In genomic region chr9:137666950-137667670, GRCh38 we compare ENCODE assay signal across 1 cellular context.
TF ChIP-seq lines count a peak whose summit lies in the region.

No MANE protein-coding gene starts in this region.

TF ChIP-seq in H1, 55 proteins besides CTCF, POLR2A, EP300 and RAD21 (continued from another document):
- peak; percentile 56; the same call in 1 of the 2 replicates for TF ChIP-seq GABPA (IDR thresholded peaks at IDR 0.05; ENCODE audit: borderline replicate concordance, insufficient read depth, low read length)
- TF ChIP-seq BRCA1 (IDR thresholded peaks at IDR 0.05; ENCODE audit: low read depth, low read length): no peak
- no peak for TF ChIP-seq SUZ12 (IDR thresholded peaks at IDR 0.05; ENCODE audit: low read length)
- no peak for TF ChIP-seq ZNF274 (IDR thresholded peaks at IDR 0.05; ENCODE audit: borderline replicate concordance, extremely low read depth, low read length)
- TF ChIP-seq CREB1 (IDR thresholded peaks at IDR 0.05): 0 out of 2 replicates have a peak, but pooled peaks have one; percentile 35
- peak; percentile 37; the same call in 1 of the 2 replicates for TF ChIP-seq KDM1A (IDR thresholded peaks at IDR 0.05; ENCODE audit: borderline replicate concordance, low read length)
- TF ChIP-seq SIRT6 (IDR thresholded peaks at IDR 0.05; ENCODE audit: low read length): no peak
- no peak for TF ChIP-seq NRF1 (IDR thresholded peaks at IDR 0.05; ENCODE audit: low read depth, low read length)
- TF ChIP-seq, protein P1, sequence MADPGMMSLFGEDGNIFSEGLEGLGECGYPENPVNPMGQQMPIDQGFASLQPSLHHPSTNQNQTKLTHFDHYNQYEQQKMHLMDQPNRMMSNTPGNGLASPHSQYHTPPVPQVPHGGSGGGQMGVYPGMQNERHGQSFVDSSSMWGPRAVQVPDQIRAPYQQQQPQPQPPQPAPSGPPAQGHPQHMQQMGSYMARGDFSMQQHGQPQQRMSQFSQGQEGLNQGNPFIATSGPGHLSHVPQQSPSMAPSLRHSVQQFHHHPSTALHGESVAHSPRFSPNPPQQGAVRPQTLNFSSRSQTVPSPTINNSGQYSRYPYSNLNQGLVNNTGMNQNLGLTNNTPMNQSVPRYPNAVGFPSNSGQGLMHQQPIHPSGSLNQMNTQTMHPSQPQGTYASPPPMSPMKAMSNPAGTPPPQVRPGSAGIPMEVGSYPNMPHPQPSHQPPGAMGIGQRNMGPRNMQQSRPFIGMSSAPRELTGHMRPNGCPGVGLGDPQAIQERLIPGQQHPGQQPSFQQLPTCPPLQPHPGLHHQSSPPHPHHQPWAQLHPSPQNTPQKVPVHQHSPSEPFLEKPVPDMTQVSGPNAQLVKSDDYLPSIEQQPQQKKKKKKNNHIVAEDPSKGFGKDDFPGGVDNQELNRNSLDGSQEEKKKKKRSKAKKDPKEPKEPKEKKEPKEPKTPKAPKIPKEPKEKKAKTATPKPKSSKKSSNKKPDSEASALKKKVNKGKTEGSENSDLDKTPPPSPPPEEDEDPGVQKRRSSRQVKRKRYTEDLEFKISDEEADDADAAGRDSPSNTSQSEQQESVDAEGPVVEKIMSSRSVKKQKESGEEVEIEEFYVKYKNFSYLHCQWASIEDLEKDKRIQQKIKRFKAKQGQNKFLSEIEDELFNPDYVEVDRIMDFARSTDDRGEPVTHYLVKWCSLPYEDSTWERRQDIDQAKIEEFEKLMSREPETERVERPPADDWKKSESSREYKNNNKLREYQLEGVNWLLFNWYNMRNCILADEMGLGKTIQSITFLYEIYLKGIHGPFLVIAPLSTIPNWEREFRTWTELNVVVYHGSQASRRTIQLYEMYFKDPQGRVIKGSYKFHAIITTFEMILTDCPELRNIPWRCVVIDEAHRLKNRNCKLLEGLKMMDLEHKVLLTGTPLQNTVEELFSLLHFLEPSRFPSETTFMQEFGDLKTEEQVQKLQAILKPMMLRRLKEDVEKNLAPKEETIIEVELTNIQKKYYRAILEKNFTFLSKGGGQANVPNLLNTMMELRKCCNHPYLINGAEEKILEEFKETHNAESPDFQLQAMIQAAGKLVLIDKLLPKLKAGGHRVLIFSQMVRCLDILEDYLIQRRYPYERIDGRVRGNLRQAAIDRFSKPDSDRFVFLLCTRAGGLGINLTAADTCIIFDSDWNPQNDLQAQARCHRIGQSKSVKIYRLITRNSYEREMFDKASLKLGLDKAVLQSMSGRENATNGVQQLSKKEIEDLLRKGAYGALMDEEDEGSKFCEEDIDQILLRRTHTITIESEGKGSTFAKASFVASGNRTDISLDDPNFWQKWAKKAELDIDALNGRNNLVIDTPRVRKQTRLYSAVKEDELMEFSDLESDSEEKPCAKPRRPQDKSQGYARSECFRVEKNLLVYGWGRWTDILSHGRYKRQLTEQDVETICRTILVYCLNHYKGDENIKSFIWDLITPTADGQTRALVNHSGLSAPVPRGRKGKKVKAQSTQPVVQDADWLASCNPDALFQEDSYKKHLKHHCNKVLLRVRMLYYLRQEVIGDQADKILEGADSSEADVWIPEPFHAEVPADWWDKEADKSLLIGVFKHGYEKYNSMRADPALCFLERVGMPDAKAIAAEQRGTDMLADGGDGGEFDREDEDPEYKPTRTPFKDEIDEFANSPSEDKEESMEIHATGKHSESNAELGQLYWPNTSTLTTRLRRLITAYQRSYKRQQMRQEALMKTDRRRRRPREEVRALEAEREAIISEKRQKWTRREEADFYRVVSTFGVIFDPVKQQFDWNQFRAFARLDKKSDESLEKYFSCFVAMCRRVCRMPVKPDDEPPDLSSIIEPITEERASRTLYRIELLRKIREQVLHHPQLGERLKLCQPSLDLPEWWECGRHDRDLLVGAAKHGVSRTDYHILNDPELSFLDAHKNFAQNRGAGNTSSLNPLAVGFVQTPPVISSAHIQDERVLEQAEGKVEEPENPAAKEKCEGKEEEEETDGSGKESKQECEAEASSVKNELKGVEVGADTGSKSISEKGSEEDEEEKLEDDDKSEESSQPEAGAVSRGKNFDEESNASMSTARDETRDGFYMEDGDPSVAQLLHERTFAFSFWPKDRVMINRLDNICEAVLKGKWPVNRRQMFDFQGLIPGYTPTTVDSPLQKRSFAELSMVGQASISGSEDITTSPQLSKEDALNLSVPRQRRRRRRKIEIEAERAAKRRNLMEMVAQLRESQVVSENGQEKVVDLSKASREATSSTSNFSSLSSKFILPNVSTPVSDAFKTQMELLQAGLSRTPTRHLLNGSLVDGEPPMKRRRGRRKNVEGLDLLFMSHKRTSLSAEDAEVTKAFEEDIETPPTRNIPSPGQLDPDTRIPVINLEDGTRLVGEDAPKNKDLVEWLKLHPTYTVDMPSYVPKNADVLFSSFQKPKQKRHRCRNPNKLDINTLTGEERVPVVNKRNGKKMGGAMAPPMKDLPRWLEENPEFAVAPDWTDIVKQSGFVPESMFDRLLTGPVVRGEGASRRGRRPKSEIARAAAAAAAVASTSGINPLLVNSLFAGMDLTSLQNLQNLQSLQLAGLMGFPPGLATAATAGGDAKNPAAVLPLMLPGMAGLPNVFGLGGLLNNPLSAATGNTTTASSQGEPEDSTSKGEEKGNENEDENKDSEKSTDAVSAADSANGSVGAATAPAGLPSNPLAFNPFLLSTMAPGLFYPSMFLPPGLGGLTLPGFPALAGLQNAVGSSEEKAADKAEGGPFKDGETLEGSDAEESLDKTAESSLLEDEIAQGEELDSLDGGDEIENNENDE (IDR thresholded peaks at IDR 0.05; ENCODE audit: insufficient replicate concordance, low read length): no peak
- TF ChIP-seq USF2 (IDR thresholded peaks at IDR 0.05; ENCODE audit: low read length): peak; percentile 72
- no peak for TF ChIP-seq JUND (IDR thresholded peaks at IDR 0.05; ENCODE audit: low read length)
- TF ChIP-seq JUN (IDR thresholded peaks at IDR 0.05; ENCODE audit: low read depth, low read length): 0 out of 2 replicates have a peak, but pooled peaks have one; percentile 9
- TF ChIP-seq TAF1 (IDR thresholded peaks at IDR 0.05; ENCODE audit: low read depth, low read length): peak; percentile 59; the same call in 1 of the 2 replicates
- 0 out of 2 replicates have a peak, but pooled peaks have one; percentile 22 for TF ChIP-seq CEBPB (IDR thresholded peaks at IDR 0.05; ENCODE audit: low read depth, low read length)
- TF ChIP-seq SRF (IDR thresholded peaks at IDR 0.05; ENCODE audit: low read depth, low read length): no peak
- no peak for TF ChIP-seq RNF2 (IDR thresholded peaks at IDR 0.05; ENCODE audit: borderline replicate concordance, low read depth, low read length, missing control alignments, poor library complexity, severe bottlenecking)
- no peak for TF ChIP-seq KDM4A (IDR thresholded peaks at IDR 0.05; ENCODE audit: low read depth, low read length, severe bottlenecking)
- TF ChIP-seq, protein P2, sequence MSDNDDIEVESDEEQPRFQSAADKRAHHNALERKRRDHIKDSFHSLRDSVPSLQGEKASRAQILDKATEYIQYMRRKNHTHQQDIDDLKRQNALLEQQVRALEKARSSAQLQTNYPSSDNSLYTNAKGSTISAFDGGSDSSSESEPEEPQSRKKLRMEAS (IDR thresholded peaks at IDR 0.05): peak; percentile 87
- TF ChIP-seq EZH2 (IDR thresholded peaks at IDR 0.05; ENCODE audit: low read depth, low read length, severe bottlenecking): no peak
- no peak for TF ChIP-seq HDAC6 (IDR thresholded peaks at IDR 0.05; ENCODE audit: low read depth, low read length)
- peak; percentile 46 for TF ChIP-seq TAF7 (optimal IDR thresholded peaks at IDR 0.05; ENCODE audit: borderline replicate concordance, low read depth, low read length)
- no peak for TF ChIP-seq GTF2F1 (IDR thresholded peaks at IDR 0.05; ENCODE audit: borderline replicate concordance, low read depth, low read length)
- TF ChIP-seq, protein P3, sequence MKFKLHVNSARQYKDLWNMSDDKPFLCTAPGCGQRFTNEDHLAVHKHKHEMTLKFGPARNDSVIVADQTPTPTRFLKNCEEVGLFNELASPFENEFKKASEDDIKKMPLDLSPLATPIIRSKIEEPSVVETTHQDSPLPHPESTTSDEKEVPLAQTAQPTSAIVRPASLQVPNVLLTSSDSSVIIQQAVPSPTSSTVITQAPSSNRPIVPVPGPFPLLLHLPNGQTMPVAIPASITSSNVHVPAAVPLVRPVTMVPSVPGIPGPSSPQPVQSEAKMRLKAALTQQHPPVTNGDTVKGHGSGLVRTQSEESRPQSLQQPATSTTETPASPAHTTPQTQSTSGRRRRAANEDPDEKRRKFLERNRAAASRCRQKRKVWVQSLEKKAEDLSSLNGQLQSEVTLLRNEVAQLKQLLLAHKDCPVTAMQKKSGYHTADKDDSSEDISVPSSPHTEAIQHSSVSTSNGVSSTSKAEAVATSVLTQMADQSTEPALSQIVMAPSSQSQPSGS (IDR thresholded peaks at IDR 0.05; ENCODE audit: low read length): peak; percentile 43; the same call in 1 of the 2 replicates
